ENCODE assay signal across 15 cellular contexts in the genomic region with DNA sequence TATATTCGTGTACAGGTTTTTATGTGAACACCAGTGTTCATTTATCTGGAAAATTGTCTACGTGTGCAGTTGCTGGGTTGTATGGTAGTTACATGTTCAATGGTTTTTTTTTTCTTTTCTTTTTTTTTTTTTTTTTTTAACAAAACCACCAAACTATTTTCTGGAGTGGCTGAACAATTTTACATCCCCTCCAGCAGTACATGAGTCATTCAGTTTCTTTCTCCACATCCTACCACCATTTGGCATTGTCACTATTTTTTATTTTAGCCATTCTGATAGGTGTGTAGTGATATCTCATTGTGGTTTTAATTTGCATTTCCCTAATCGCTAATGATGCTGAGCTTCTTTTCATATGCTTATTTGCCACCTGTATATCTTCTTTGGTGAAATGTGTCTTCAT.
DNase-seq lines count a peak whose midpoint lies in the region; ATAC-seq and TF ChIP-seq lines count a peak whose summit lies in the region.
"Had no signal": no experiment of that assay in that cellular context is flagged by ENCODE, and none has a peak within 500 bp of the region (broad histone marks: within the 10 kb centered on the region; RNA-seq: fewer than 3 reads in every experiment).

No MANE protein-coding gene starts in this region.

- H3K36me3 Mint-ChIP-seq in activated CD4-positive, alpha-beta T cell treated with anti-CD3 and anti-CD28 coated beads, Interleukin-2, amount 10 ng/mL, durations not matched to agents 24 days and 14 days (ENCODE audit: low read depth): no peaks in the 10 kb centered on the region

- TF ChIP-seq CTCF in astrocyte of the cerebellum (IDR thresholded peaks at IDR 0.05; ENCODE audit: low read depth, low read length, missing control alignments): no peak

- peaks cover 17% of the 10 kb centered on the region for H3K9me3 Mint-ChIP-seq in activated CD4-positive, alpha-beta T cell treated with anti-CD3 and anti-CD28 coated beads, Interleukin-2, amount 10 ng/mL, durations not matched to agents 24 days and 14 days

- no peaks in the 10 kb centered on the region for H3K27me3 Mint-ChIP-seq in activated CD4-positive, alpha-beta T cell treated with anti-CD3 and anti-CD28 coated beads, Interleukin-2, amount 10 ng/mL, durations not matched to agents 24 days and 14 days

- no peak overlapping the region for H3K4me3 Mint-ChIP-seq in activated CD4-positive, alpha-beta T cell treated with anti-CD3 and anti-CD28 coated beads, Interleukin-2, amount 10 ng/mL, durations not matched to agents 24 days and 14 days

- ATAC-seq in HG03159 (IDR thresholded peaks at IDR 0.05; ENCODE audit: unreplicated experiment): no peak
- ATAC-seq: Panc1 had no signal

- in situ Hi-C loops in astrocyte of the cerebellum (cut with HindIII; ENCODE audit: low sequenced_read_pairs): no loop called here

- H3K4me3 ChIP-seq in astrocyte of the cerebellum (ENCODE audit: low read depth, low read length): no peak overlapping the region

- H3K4me1 Mint-ChIP-seq in activated CD4-positive, alpha-beta T cell treated with anti-CD3 and anti-CD28 coated beads, Interleukin-2, amount 10 ng/mL, durations not matched to agents 24 days and 14 days: peaks cover 4% of the 10 kb centered on the region

- intact Hi-C loops in activated CD4-positive, alpha-beta T cell treated with anti-CD3 and anti-CD28 coated beads, Interleukin-2, amount 10 ng/mL, durations not matched to agents 24 days and 14 days (cut with micrococcal nuclease): no loop called here

- no peak overlapping the region for H3K27ac Mint-ChIP-seq in activated CD4-positive, alpha-beta T cell treated with anti-CD3 and anti-CD28 coated beads, Interleukin-2, amount 10 ng/mL, durations not matched to agents 24 days and 14 days

- peak; percentile 3 for DNase-seq in NOMO-1 treated with dmso at 0.1 percent for 144 hours (lab: John Stamatoyannopoulos, UW; ENCODE audit: unreplicated experiment)
- DNase-seq in NOMO-1 (lab: John Stamatoyannopoulos, UW; ENCODE audit: unreplicated experiment in 2 of 2): no peak
- DNase-seq in MV-4-11 (lab: John Stamatoyannopoulos, UW): peak; percentile 51
- DNase-seq in astrocyte of the cerebellum (ENCODE audit: low read depth): peak; percentile 3
- DNase-seq in renal cortical epithelial cell (ENCODE audit: low read depth): peak; percentile 45
- DNase-seq in hepatic stellate cell (ENCODE audit: low spot score): no peak
- DNase-seq in activated CD4-positive, alpha-beta T cell treated with anti-CD3 and anti-CD28 coated beads, Interleukin-2, amount 10 ng/mL, durations not matched to agents 24 days and 14 days: no peak
- DNase-seq: 8988T, Caco-2, NCI-H146, NCI-H2227 treated with DMSO at 0.1 percent for 48 hours, NCI-H524 treated with DMSO at 0.1 percent for 48 hours, Right ventricle myocardium superior had no signal

Comparison
In these comparisons a context has a peak if more than half of its experiments do, and no peak if none do; other contexts are left out.
1. DNase-seq: peak in NOMO-1 treated with dmso at 0.1 percent for 144 hours (single experiment), MV-4-11 (single experiment), astrocyte of the cerebellum (single experiment) and renal cortical epithelial cell (single experiment); none in NOMO-1 (0 of 2), hepatic stellate cell (single experiment) and activated CD4-positive, alpha-beta T cell treated with anti-CD3 and anti-CD28 coated beads, Interleukin-2, amount 10 ng/mL, durations not matched to agents 24 days and 14 days (single experiment).